Comparison of ENCODE assay signal across 1 cellular context in genomic region chr10:79018591-79019011, GRCh38.
TF ChIP-seq lines count a peak whose summit lies in the region.

No MANE protein-coding gene starts in this region.

TF ChIP-seq in H1, 55 proteins besides CTCF, POLR2A, EP300 and RAD21 (continued from another document):
- TF ChIP-seq CHD7 (IDR thresholded peaks at IDR 0.05; ENCODE audit: insufficient replicate concordance, low read length) = no peak
- TF ChIP-seq PHF8 (conservative IDR thresholded peaks at IDR 0.05; ENCODE audit: low read depth, low read length) = no peak
- no peak for TF ChIP-seq BRCA1 (IDR thresholded peaks at IDR 0.05; ENCODE audit: low read depth, low read length)
- TF ChIP-seq NRF1 (IDR thresholded peaks at IDR 0.05; ENCODE audit: low read depth, low read length) = no peak
- no peak for TF ChIP-seq ATF2 (IDR thresholded peaks at IDR 0.05; ENCODE audit: low read length)
- no peak for TF ChIP-seq CHD2 (IDR thresholded peaks at IDR 0.05; ENCODE audit: low read length)
- TF ChIP-seq BCL11A (IDR thresholded peaks at IDR 0.05; ENCODE audit: low read depth in 2 of 2, low read length in 2 of 2) = no peak
- TF ChIP-seq KDM4A (IDR thresholded peaks at IDR 0.05; ENCODE audit: low read depth, low read length, severe bottlenecking) = no peak
- TF ChIP-seq RXRA (IDR thresholded peaks at IDR 0.05; ENCODE audit: insufficient read depth, low read depth, low read length) = no peak
- no peak for TF ChIP-seq MAX (IDR thresholded peaks at IDR 0.05)
